ENCODE assay signal across 25 cellular contexts in the genomic region with DNA sequence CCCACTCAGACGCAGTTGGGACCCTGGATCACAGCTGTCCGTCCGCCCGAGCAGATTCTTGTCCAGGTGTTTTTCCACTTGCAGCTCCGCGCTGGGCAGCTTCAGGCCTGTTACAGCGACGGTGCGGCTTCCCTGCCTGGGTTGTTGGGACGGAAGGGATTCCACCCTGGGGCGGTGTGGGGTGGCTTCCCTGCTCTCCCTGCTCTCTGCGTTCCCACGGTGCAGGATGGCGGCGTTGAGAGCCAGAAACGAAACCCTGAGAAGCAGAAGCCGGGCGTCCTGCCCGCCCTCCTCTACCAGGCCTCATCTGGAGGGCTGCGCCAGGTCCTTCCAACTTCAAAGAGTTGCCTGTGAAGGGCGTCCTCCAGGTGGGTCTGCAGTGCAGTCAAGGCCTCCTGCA.
"Had no signal": no experiment of that assay in that cellular context is flagged by ENCODE, and none has a peak within 500 bp of the region (broad histone marks: within the 10 kb centered on the region; RNA-seq: fewer than 3 reads in every experiment).

No MANE protein-coding gene starts in this region.

- H3K4me3 ChIP-seq: coronary artery, esophagus muscularis mucosa, gastroesophageal sphincter, heart left ventricle, hepatocyte, left lung, pancreas, right lobe of liver, smooth muscle cell, suprapubic skin, transverse colon, upper lobe of right lung, uterus had no signal

- H3K36me3 ChIP-seq: esophagus muscularis mucosa, gastroesophageal sphincter, heart left ventricle, left lung, pancreas, right lobe of liver, suprapubic skin, transverse colon, upper lobe of right lung, uterus had no signal

- ATAC-seq: foreskin keratinocyte; gastroesophageal sphincter; heart left ventricle; left cardiac atrium; left lung; naive thymus-derived CD8-positive, alpha-beta T cell; pancreas; right lobe of liver; stimulated activated memory B cell treated with anti-CD40 and anti-IgM and Interleukin-4, amounts not matched to agents 10 μg/mL and 1 μg/mL and 100 μg/mL, for 72 hours; stimulated activated naive CD8-positive, alpha-beta T cell treated with anti-CD3 and anti-CD28 coated beads, Interleukin-15, Interleukin-2, amounts not matched to agents 100 U/mL and 50 U/mL, for 24 hours; upper lobe of right lung had no signal

- H3K27me3 ChIP-seq: foreskin keratinocyte, heart left ventricle, hepatocyte, left lung, pancreas, right lobe of liver, suprapubic skin, transverse colon, upper lobe of right lung, uterus had no signal

- H3K9me3 ChIP-seq: esophagus muscularis mucosa, heart left ventricle, left lung, pancreas, right lobe of liver, suprapubic skin, transverse colon, upper lobe of right lung, uterus had no signal

- H3K4me1 ChIP-seq: esophagus muscularis mucosa, foreskin keratinocyte, gastroesophageal sphincter, heart left ventricle, left lung, pancreas, right lobe of liver, suprapubic skin, transverse colon, upper lobe of right lung, uterus had no signal

- DNase-seq: dermis blood vessel endothelial cell; effector memory CD4-positive, alpha-beta T cell; foreskin keratinocyte; heart left ventricle; left cardiac atrium; mammary epithelial cell; mesendoderm; nephron progenitor cell; occipital lobe; pancreas; stimulated activated CD4-positive, alpha-beta T cell treated with anti-CD3 and anti-CD28 coated beads, Interleukin-4, amount 100 ng/mL, for 4 hours; stimulated activated naive CD8-positive, alpha-beta T cell treated with anti-CD3 and anti-CD28 coated beads, Interleukin-15, Interleukin-2, amounts not matched to agents 100 U/mL and 50 U/mL, for 24 hours; transverse colon; upper lobe of right lung; uterus had no signal

- H3K27ac ChIP-seq: coronary artery, esophagus muscularis mucosa, foreskin keratinocyte, gastroesophageal sphincter, heart left ventricle, hepatocyte, left lung, pancreas, right lobe of liver, suprapubic skin, transverse colon, upper lobe of right lung, uterus had no signal
